In the genomic region with DNA sequence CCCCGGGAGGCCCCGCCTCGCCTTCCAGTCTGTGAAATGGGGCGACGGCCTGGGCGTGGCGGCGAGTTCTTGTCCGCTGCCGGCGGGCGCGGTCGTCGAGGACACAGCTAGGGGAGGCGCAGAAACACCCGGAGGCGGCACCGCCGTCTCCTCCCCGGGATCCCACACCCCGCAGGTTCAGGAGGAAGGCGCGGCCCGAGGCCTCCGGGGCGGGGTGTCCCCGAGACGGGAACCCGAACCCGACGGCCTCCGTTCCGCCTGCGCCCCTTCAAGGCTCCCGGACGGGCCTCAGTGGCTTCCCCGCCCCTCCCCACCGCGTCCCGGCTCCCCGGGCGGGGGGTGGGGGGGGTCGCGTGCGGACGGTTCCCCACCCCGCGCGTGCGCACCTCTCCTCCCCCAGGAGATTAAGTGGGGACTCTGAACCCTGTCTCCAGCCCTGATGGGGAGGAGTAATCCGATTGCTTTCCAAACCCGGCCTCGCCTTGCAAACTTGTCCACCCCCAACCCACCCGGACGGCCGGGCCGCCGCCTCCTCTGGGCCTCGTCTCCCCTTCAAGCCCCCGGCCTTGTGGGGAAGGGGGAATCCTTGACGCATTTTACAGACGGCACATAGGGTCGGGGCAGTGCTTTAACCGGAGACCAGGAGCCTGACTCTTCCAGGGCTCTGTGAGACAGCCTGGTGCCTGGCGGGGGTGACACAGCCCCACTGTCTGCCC, we compare ENCODE assay signal across 1 cellular context.
TF ChIP-seq lines count a peak whose summit lies in the region.

No MANE protein-coding gene starts in this region.

TF ChIP-seq in A549, 52 proteins besides CTCF, POLR2A, EP300 and RAD21 (continued from another document):
- TF ChIP-seq ELK1 (IDR thresholded peaks at IDR 0.05; ENCODE audit: low read depth, low read length) (no peak), KDM1A (IDR thresholded peaks at IDR 0.05; ENCODE audit: low read depth) (no peak), CHD4 (IDR thresholded peaks at IDR 0.05; ENCODE audit: borderline replicate concordance) (no peak)
